Comparison of ENCODE assay signal across 3 cellular contexts in the genomic region with DNA sequence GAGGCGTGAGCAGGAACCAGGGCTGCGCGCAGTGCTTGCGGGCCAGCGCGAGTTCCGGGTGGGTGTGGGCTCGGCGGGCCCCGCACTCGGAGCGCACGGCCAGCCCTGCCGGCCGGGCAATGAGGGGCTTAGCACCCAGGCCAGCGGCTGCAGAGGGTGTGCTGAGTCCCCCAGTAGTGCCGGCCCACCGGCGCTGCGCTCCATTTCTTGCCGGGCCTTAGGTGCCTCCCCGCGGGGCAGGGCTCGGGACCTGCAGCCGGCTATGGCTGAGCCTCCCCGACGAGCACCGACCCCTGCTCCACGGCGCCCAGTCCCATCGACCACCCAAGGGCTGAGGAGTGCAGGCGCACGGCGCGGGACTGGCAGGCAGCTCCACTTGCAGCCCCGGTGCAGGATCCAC. TPM values are rescaled to one million over a fixed set of nuclear protein-coding genes. Genes with fewer than 3 reads are reported as not detected.
"Had no signal": no experiment of that assay in that cellular context is flagged by ENCODE, and none has a peak within 500 bp of the region (broad histone marks: within the 10 kb centered on the region; RNA-seq: fewer than 3 reads in every experiment).

No MANE protein-coding gene starts in this region.

RNA-seq across cellular contexts. Expression of a gene that starts 44.9 kb away (rescaled TPM):
- total RNA-seq: kidney epithelial cell, lung microvascular endothelial cell, myocyte had no signal
